1 cellular context compared by ENCODE assay signal in the genomic region with DNA sequence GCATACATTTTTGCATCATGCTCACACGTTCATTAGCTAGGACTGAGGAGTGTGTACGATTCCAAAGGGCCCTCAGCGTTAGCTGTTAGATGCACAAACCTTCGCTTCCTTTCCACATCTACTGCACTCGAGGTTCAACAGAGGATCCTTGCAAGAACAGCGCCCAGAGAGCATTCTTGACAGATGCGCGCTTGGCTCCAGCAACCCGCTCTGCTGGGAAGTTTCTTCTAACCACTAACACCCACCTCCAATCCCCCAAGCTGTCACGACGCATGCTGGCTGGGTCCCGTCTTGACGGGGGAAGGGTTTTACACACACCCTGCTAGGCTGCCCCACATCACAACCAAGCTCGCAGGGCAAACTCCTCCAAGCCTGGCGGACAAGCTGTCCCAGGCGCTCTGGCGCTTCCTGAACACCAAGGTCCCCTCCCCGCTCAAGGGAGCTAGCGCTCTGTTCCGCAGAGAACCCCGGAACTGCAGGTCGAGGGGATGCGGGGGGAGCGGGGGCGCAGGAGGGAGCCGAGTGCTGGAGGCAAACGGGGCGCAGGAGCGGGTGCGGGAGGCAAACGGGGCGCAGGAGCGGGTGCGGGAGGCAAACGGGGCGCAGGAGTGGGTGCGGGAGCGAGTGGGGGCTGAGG.
TF ChIP-seq lines count a peak whose summit lies in the region.

No MANE protein-coding gene starts in this region.

TF ChIP-seq in K562, 482 proteins besides CTCF, POLR2A, EP300 and RAD21 (continued from another document):
- TF ChIP-seq ZNF707 (CRISPR knock-in tag; conservative IDR thresholded peaks at IDR 0.05) (no peak), ATF4 (CRISPR knock-in tag; IDR thresholded peaks at IDR 0.05) (no peak), LARP7 (IDR thresholded peaks at IDR 0.05) (no peak), KAT8 (IDR thresholded peaks at IDR 0.05; ENCODE audit: low read depth) (no peak)
